ENCODE assay signal across 26 cellular contexts in the genomic region with DNA sequence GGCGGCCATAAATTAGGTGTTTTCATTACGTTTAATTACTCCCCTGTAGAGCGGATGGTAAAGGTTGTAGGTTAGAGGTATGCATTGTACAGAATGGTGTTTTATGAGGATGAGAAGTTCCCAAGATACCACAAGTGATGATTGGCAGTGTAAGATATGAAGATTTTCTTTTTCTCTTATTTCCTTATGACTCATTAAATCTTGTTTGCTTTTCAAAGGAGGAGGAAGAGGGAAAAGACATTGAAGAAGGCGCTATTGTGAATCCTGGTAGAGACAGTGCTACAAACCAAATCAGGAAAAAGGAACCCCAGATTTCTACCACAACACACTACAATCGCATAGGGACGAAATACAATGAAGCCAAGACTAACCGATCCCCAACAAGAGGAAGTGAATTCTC.
"Had no signal": no experiment of that assay in that cellular context is flagged by ENCODE, and none has a peak within 500 bp of the region (broad histone marks: within the 10 kb centered on the region; RNA-seq: fewer than 3 reads in every experiment).

No MANE protein-coding gene starts in this region.

- H3K4me3 Mint-ChIP-seq: dendritic cell treated with granulocyte-macrophage colony-stimulating factor and Interleukin-4, amounts not matched to agents 40 ng/mL and 50 ng/mL, for 4 days; effector memory CD8-positive, alpha-beta T cell; endodermal cell; immature natural killer cell; mesothelial cell of epicardium had no signal

- H3K9me3 ChIP-seq: colonic mucosa, esophagus squamous epithelium, gastrocnemius medialis, heart left ventricle, left lung, lower lobe of right lung had no signal

- H3K27ac ChIP-seq: colonic mucosa, epithelial cell of prostate, esophagus squamous epithelium, gastrocnemius medialis, heart left ventricle, hepatocyte, left lung, lower lobe of right lung had no signal

- H3K27ac Mint-ChIP-seq: dendritic cell treated with granulocyte-macrophage colony-stimulating factor and Interleukin-4, amounts not matched to agents 40 ng/mL and 50 ng/mL, for 4 days; effector memory CD8-positive, alpha-beta T cell; endodermal cell; immature natural killer cell; mesothelial cell of epicardium had no signal

- H3K27me3 Mint-ChIP-seq: dendritic cell treated with granulocyte-macrophage colony-stimulating factor and Interleukin-4, amounts not matched to agents 40 ng/mL and 50 ng/mL, for 4 days; effector memory CD8-positive, alpha-beta T cell had no signal

- H3K4me3 ChIP-seq: colonic mucosa, esophagus squamous epithelium, gastrocnemius medialis, heart left ventricle, hepatocyte, left lung, lower lobe of right lung had no signal

- H3K4me2 ChIP-seq: hepatocyte had no signal

- H3K4me1 Mint-ChIP-seq: immature natural killer cell, mesothelial cell of epicardium had no signal

- ATAC-seq: effector memory CD8-positive, alpha-beta T cell; esophagus mucosa; gastrocnemius medialis; heart left ventricle; left cardiac atrium; left lung; left ventricle myocardium superior; lower lobe of right lung had no signal

- H3K9me3 Mint-ChIP-seq: dendritic cell treated with granulocyte-macrophage colony-stimulating factor and Interleukin-4, amounts not matched to agents 40 ng/mL and 50 ng/mL, for 4 days; endodermal cell; mesothelial cell of epicardium had no signal

- H3K36me3 Mint-ChIP-seq: immature natural killer cell, mesothelial cell of epicardium had no signal

- H3K4me1 ChIP-seq: colonic mucosa, esophagus squamous epithelium, gastrocnemius medialis, heart left ventricle, left lung, lower lobe of right lung had no signal

- H3K36me3 ChIP-seq: colonic mucosa, gastrocnemius medialis, heart left ventricle, left lung, lower lobe of right lung had no signal

- DNase-seq: colonic mucosa; cortex of kidney; effector CD8-positive, alpha-beta T cell; effector memory CD8-positive, alpha-beta T cell; endodermal cell; erythroblast; esophagus squamous epithelium; foreskin fibroblast; foreskin melanocyte; gastrocnemius medialis; heart left ventricle; hypothalamus; immature natural killer cell; islet precursor cell; kidney; kidney glomerular epithelial cell; left cardiac atrium; left lung; left ventricle myocardium superior; lower lobe of right lung; mesenchymal stem cell had no signal

- H3K79me2 ChIP-seq: hepatocyte had no signal

- H2AFZ ChIP-seq: hepatocyte had no signal

- H3K27me3 ChIP-seq: colonic mucosa, esophagus squamous epithelium, gastrocnemius medialis, hepatocyte, left lung had no signal
